Comparison of ENCODE assay signal across 1 cellular context in the genomic region with DNA sequence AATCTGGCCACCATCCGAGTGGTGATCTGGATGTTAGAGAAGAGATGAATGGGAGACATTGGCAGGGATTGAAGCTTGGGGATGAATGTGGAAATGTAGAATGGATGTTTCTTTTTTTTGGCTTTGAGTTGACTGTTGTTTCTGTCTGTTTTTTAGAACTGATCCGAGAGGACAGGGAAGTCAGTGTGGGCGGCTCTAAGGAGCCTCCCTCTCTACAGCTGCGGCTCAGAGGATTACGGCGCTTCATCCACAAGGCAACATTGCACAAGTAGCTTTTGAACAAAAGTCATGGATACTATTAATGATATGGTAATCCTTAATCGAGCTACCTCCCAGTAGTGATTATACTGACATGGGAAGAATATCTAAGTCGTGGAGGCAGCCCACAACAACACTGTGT.
TF ChIP-seq lines count a peak whose summit lies in the region.

No MANE protein-coding gene starts in this region.

TF ChIP-seq in K562, 482 proteins besides CTCF, POLR2A, EP300 and RAD21:
- TF ChIP-seq, protein P1, sequence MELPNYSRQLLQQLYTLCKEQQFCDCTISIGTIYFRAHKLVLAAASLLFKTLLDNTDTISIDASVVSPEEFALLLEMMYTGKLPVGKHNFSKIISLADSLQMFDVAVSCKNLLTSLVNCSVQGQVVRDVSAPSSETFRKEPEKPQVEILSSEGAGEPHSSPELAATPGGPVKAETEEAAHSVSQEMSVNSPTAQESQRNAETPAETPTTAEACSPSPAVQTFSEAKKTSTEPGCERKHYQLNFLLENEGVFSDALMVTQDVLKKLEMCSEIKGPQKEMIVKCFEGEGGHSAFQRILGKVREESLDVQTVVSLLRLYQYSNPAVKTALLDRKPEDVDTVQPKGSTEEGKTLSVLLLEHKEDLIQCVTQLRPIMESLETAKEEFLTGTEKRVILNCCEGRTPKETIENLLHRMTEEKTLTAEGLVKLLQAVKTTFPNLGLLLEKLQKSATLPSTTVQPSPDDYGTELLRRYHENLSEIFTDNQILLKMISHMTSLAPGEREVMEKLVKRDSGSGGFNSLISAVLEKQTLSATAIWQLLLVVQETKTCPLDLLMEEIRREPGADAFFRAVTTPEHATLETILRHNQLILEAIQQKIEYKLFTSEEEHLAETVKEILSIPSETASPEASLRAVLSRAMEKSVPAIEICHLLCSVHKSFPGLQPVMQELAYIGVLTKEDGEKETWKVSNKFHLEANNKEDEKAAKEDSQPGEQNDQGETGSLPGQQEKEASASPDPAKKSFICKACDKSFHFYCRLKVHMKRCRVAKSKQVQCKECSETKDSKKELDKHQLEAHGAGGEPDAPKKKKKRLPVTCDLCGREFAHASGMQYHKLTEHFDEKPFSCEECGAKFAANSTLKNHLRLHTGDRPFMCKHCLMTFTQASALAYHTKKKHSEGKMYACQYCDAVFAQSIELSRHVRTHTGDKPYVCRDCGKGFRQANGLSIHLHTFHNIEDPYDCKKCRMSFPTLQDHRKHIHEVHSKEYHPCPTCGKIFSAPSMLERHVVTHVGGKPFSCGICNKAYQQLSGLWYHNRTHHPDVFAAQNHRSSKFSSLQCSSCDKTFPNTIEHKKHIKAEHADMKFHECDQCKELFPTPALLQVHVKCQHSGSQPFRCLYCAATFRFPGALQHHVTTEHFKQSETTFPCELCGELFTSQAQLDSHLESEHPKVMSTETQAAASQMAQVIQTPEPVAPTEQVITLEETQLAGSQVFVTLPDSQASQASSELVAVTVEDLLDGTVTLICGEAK (IDR thresholded peaks at IDR 0.05) = no peak
- TF ChIP-seq, protein P1 (CRISPR knock-in tag; IDR thresholded peaks at IDR 0.05) = no peak
- TF ChIP-seq ZKSCAN3 (CRISPR knock-in tag; IDR thresholded peaks at IDR 0.05) (no peak), PRMT5 (CRISPR knock-in tag; IDR thresholded peaks at IDR 0.05) (no peak), FOXK1 (CRISPR knock-in tag; IDR thresholded peaks at IDR 0.05; ENCODE audit: borderline replicate concordance) (no peak), ZNF586 (CRISPR knock-in tag; conservative IDR thresholded peaks at IDR 0.05) (no peak), LCOR (CRISPR knock-in tag; IDR thresholded peaks at IDR 0.05) (no peak), MTA1 (IDR thresholded peaks at IDR 0.05; ENCODE audit: borderline replicate concordance) (no peak), MCM7 (IDR thresholded peaks at IDR 0.05) (no peak), CC2D1A (IDR thresholded peaks at IDR 0.05) (no peak), ZNF584 (CRISPR knock-in tag; IDR thresholded peaks at IDR 0.05; ENCODE audit: low read depth) (no peak), ZNF41 (CRISPR knock-in tag; conservative IDR thresholded peaks at IDR 0.05) (no peak), NR2F6 (CRISPR knock-in tag; IDR thresholded peaks at IDR 0.05) (no peak)
- TF ChIP-seq, protein P2, sequence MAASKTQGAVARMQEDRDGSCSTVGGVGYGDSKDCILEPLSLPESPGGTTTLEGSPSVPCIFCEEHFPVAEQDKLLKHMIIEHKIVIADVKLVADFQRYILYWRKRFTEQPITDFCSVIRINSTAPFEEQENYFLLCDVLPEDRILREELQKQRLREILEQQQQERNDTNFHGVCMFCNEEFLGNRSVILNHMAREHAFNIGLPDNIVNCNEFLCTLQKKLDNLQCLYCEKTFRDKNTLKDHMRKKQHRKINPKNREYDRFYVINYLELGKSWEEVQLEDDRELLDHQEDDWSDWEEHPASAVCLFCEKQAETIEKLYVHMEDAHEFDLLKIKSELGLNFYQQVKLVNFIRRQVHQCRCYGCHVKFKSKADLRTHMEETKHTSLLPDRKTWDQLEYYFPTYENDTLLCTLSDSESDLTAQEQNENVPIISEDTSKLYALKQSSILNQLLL (CRISPR knock-in tag; IDR thresholded peaks at IDR 0.05; ENCODE audit: borderline replicate concordance) = no peak
- TF ChIP-seq, protein P3, sequence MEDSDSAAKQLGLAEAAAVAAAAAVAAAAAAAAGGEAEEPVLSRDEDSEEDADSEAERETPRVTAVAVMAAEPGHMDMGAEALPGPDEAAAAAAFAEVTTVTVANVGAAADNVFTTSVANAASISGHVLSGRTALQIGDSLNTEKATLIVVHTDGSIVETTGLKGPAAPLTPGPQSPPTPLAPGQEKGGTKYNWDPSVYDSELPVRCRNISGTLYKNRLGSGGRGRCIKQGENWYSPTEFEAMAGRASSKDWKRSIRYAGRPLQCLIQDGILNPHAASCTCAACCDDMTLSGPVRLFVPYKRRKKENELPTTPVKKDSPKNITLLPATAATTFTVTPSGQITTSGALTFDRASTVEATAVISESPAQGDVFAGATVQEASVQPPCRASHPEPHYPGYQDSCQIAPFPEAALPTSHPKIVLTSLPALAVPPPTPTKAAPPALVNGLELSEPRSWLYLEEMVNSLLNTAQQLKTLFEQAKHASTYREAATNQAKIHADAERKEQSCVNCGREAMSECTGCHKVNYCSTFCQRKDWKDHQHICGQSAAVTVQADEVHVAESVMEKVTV (CRISPR knock-in tag; IDR thresholded peaks at IDR 0.05) = no peak
- TF ChIP-seq, protein P4, sequence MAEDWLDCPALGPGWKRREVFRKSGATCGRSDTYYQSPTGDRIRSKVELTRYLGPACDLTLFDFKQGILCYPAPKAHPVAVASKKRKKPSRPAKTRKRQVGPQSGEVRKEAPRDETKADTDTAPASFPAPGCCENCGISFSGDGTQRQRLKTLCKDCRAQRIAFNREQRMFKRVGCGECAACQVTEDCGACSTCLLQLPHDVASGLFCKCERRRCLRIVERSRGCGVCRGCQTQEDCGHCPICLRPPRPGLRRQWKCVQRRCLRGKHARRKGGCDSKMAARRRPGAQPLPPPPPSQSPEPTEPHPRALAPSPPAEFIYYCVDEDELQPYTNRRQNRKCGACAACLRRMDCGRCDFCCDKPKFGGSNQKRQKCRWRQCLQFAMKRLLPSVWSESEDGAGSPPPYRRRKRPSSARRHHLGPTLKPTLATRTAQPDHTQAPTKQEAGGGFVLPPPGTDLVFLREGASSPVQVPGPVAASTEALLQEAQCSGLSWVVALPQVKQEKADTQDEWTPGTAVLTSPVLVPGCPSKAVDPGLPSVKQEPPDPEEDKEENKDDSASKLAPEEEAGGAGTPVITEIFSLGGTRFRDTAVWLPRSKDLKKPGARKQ (CRISPR knock-in tag; IDR thresholded peaks at IDR 0.05) = no peak
TF ChIP-seq in K562: peak in this region for 0.
